ENCODE assay signal across 1 cellular context in genomic region chr3:128420720-128421438, GRCh38.
TF ChIP-seq lines count a peak whose summit lies in the region.

No MANE protein-coding gene starts in this region.

TF ChIP-seq in HCT116, 20 proteins besides CTCF, POLR2A, EP300 and RAD21 (continued from another document):
- TF ChIP-seq, protein P1, sequence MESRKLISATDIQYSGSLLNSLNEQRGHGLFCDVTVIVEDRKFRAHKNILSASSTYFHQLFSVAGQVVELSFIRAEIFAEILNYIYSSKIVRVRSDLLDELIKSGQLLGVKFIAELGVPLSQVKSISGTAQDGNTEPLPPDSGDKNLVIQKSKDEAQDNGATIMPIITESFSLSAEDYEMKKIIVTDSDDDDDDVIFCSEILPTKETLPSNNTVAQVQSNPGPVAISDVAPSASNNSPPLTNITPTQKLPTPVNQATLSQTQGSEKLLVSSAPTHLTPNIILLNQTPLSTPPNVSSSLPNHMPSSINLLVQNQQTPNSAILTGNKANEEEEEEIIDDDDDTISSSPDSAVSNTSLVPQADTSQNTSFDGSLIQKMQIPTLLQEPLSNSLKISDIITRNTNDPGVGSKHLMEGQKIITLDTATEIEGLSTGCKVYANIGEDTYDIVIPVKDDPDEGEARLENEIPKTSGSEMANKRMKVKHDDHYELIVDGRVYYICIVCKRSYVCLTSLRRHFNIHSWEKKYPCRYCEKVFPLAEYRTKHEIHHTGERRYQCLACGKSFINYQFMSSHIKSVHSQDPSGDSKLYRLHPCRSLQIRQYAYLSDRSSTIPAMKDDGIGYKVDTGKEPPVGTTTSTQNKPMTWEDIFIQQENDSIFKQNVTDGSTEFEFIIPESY (IDR thresholded peaks at IDR 0.05; ENCODE audit: extremely low read depth, insufficient replicate concordance, low read length), result no peak
- TF ChIP-seq TCF7L2 (IDR thresholded peaks at IDR 0.05; ENCODE audit: borderline replicate concordance, extremely low read depth, insufficient read depth, insufficient read length), result no peak
